ENCODE assay signal across 15 cellular contexts in genomic region chr4:86898562-86898961, GRCh38. TPM values are rescaled to one million over a fixed set of nuclear protein-coding genes. Genes with fewer than 3 reads are reported as not detected.
DNase-seq lines count a peak whose midpoint lies in the region; ATAC-seq, FAIRE-seq and TF ChIP-seq lines count a peak whose summit lies in the region.
"Had no signal": no experiment of that assay in that cellular context is flagged by ENCODE, and none has a peak within 500 bp of the region (broad histone marks: within the 10 kb centered on the region; RNA-seq: fewer than 3 reads in every experiment).

No MANE protein-coding gene starts in this region.

- intact Hi-C loops in adrenal gland (cut with DNase I), result no loop called here

- no peak for ATAC-seq in HG02763 (IDR thresholded peaks at IDR 0.05; ENCODE audit: unreplicated experiment)

- peak in 4 of 6 experiments; percentile 9 to 26 (median 18) for TF ChIP-seq CTCF in adrenal gland (IDR thresholded peaks at IDR 0.05)

- H3K4me1 ChIP-seq in adrenal gland (replicated peaks in 1 of 2), result peaks cover 0 to 9% of the 10 kb centered on the region in 2 donors
- H3K4me1 ChIP-seq: Peyer's patch, sigmoid colon had no signal

- FAIRE-seq in G401.6 (lab: Jason Lieb, UNC), result peak; percentile 54

- 86 to 93% (median 87%) methylated on average over 4 of the region's 4 CpGs for WGBS in adrenal gland, 4 donors

- H3K27ac ChIP-seq in adrenal gland, result no peak overlapping the region
- H3K27ac ChIP-seq: Peyer's patch, sigmoid colon had no signal

- no peaks in the 10 kb centered on the region for H3K36me3 ChIP-seq in adrenal gland (replicated peaks in 1 of 2)
- H3K36me3 ChIP-seq: Peyer's patch, sigmoid colon had no signal

- no peak for TF ChIP-seq POLR2A in adrenal gland (IDR thresholded peaks at IDR 0.05)

- no peak overlapping the region for H3K4me3 ChIP-seq in adrenal gland
- H3K4me3 ChIP-seq: Peyer's patch, sigmoid colon had no signal

- no peaks in the 10 kb centered on the region for H3K9me3 ChIP-seq in adrenal gland (replicated peaks in 1 of 3)
- H3K9me3 ChIP-seq: Peyer's patch, sigmoid colon had no signal

- DNase-seq in HK-2 (ENCODE audit: unreplicated experiment) (peak; percentile 17), adrenal gland (peak in 1 of 7 donors; percentile 28), kidney tubule cell (ENCODE audit: low spot score) (peak; percentile 47), OCI-M2 (lab: John Stamatoyannopoulos, UW; ENCODE audit: unreplicated experiment) (no peak), mucosa of gallbladder (ENCODE audit: low spot score) (no peak)
- DNase-seq in stimulated activated CD4-positive, alpha-beta T cell treated with anti-CD3 and anti-CD28 coated beads, Interleukin-2, amount 100 ng/mL, for 24 hours, result no peak
- DNase-seq: activated CD4-positive, alpha-beta T cell treated with anti-CD3 and anti-CD28 coated beads, Interleukin-2, amount 50 U/mL, for 1 hour; Peyer's patch; sigmoid colon; stimulated activated CD8-positive, alpha-beta memory T cell treated with anti-CD3 and anti-CD28 coated beads, Interleukin-4, amount 100 ng/mL, for 48 hours had no signal

- H3K27me3 ChIP-seq in adrenal gland, result no peaks in the 10 kb centered on the region
- H3K27me3 ChIP-seq: Peyer's patch, sigmoid colon had no signal

RNA-seq across cellular contexts. Expression of gene C4orf36, which starts 6.3 kb away (rescaled TPM):
- total RNA-seq in adrenal gland (1 to 10 TPM in 3 of 8 donors, under 1 TPM in 4, not detected in 1; 0.28 to 2.0 (median 0.61) TPM), mucosa of gallbladder (0.89 TPM)
- polyA plus RNA-seq in adrenal gland, result under 1 TPM in 1 of 3 donors, not detected in 2; 0.20 TPM
- total RNA-seq: LHCN-M2 had no signal

RNA-seq across cellular contexts. Expression of gene AFF1, which starts 36.2 kb away (rescaled TPM):
- total RNA-seq in adrenal gland (100 to 1,000 TPM in 1 of 8 donors, 10 to 100 TPM in 7; 42.1 to 109 (median 63.3) TPM), mucosa of gallbladder (97.3 TPM)
- 10 to 100 TPM in 2 of 3 donors, 1 to 10 TPM in 1; 9.9 to 44.1 (median 26.2) TPM for polyA plus RNA-seq in adrenal gland

RNA-seq across cellular contexts. Expression of gene SLC10A6, which starts 49.4 kb away (rescaled TPM):
- total RNA-seq in adrenal gland, result under 1 TPM in 6 of 8 donors, not detected in 2; 0.34 to 0.96 (median 0.68) TPM
- polyA plus RNA-seq in adrenal gland, result under 1 TPM in 2 of 3 donors, not detected in 1; 0.17 to 0.42 TPM
- 0.81 TPM for total RNA-seq in mucosa of gallbladder
- total RNA-seq: G401, LHCN-M2 had no signal
- polyA plus RNA-seq: fibroblast of lung had no signal

Comparison
In these comparisons a context has a peak if more than half of its experiments do, and no peak if none do; other contexts are left out.
1. DNase-seq: peak in HK-2 (single experiment) and kidney tubule cell (single experiment); none in OCI-M2 (single experiment), mucosa of gallbladder (single experiment) and stimulated activated CD4-positive, alpha-beta T cell treated with anti-CD3 and anti-CD28 coated beads, Interleukin-2, amount 100 ng/mL, for 24 hours (0 of 2).